1 cellular context compared by ENCODE assay signal in the genomic region with DNA sequence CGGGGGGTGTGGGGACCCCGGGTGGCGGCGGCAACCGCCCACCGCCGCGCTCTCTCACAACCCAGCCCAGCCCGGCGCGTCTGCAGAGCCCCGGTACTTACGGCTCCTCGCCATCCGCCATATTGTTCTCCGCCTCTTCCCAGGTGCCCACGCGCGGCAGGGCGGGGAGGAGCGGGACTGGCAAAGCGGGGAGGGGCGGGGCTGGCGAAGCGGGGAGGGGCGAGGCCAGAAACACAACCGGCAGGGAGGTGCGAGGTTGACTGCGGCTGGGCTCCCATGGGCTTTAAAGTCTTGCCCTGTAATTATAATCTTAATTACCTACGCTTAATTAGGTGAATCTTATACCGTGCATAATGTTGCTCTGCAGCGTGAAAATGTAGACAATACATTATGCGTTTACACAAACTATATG.
TF ChIP-seq lines count a peak whose summit lies in the region.

A gene (minus strand): TSS at position 133 of the 412 bp plus-strand sequence. CDS start 12 bp downstream, at position 121.

TF ChIP-seq in K562, 482 proteins besides CTCF, POLR2A, EP300 and RAD21 (continued from another document):
- TF ChIP-seq, protein P1, sequence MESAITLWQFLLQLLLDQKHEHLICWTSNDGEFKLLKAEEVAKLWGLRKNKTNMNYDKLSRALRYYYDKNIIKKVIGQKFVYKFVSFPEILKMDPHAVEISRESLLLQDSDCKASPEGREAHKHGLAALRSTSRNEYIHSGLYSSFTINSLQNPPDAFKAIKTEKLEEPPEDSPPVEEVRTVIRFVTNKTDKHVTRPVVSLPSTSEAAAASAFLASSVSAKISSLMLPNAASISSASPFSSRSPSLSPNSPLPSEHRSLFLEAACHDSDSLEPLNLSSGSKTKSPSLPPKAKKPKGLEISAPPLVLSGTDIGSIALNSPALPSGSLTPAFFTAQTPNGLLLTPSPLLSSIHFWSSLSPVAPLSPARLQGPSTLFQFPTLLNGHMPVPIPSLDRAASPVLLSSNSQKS (CRISPR knock-in tag; IDR thresholded peaks at IDR 0.05) = no peak
- TF ChIP-seq ZNF143 (CRISPR knock-in tag; IDR thresholded peaks at IDR 0.05) (peak; percentile 56), ZNF175 (CRISPR knock-in tag; IDR thresholded peaks at IDR 0.05; ENCODE audit: low read depth) (no peak), MBD2 (IDR thresholded peaks at IDR 0.05; ENCODE audit: borderline replicate concordance, low read depth) (0 out of 2 replicates have a peak, but pooled peaks have one; percentile 23), ZNF24 (IDR thresholded peaks at IDR 0.05) (no peak), MAFF (IDR thresholded peaks at IDR 0.05; ENCODE audit: low read length) (no peak), SUPT5H (IDR thresholded peaks at IDR 0.05) (peak; percentile 41), ZNF354B (CRISPR knock-in tag; IDR thresholded peaks at IDR 0.05) (no peak), TBL1XR1 (IDR thresholded peaks at IDR 0.05; ENCODE audit: low read length in 2 of 2) (no peak), POLR2G (IDR thresholded peaks at IDR 0.05; ENCODE audit: low read depth, low read length) (peak; percentile 77), PURB (CRISPR knock-in tag; IDR thresholded peaks at IDR 0.05; ENCODE audit: low read depth) (no peak), PTTG1 (tag; IDR thresholded peaks at IDR 0.05; ENCODE audit: low read depth) (no peak), HDAC3 (IDR thresholded peaks at IDR 0.05; ENCODE audit: borderline replicate concordance, partially characterized antibody) (no peak), NFE2L1 (tag; IDR thresholded peaks at IDR 0.05; ENCODE audit: borderline replicate concordance, low read depth) (no peak), ATF1 (CRISPR knock-in tag; IDR thresholded peaks at IDR 0.05) (no peak), ATF1 (tag; IDR thresholded peaks at IDR 0.05) (no peak), POLR2AphosphoS5 (IDR thresholded peaks at IDR 0.05; ENCODE audit: control insufficient read depth, insufficient read depth, low read depth, low read length) (peak; percentile 67; the same call in 1 of the 2 replicates), ZNF347 (CRISPR knock-in tag; IDR thresholded peaks at IDR 0.05; ENCODE audit: low read depth) (no peak)
- TF ChIP-seq, protein P2, sequence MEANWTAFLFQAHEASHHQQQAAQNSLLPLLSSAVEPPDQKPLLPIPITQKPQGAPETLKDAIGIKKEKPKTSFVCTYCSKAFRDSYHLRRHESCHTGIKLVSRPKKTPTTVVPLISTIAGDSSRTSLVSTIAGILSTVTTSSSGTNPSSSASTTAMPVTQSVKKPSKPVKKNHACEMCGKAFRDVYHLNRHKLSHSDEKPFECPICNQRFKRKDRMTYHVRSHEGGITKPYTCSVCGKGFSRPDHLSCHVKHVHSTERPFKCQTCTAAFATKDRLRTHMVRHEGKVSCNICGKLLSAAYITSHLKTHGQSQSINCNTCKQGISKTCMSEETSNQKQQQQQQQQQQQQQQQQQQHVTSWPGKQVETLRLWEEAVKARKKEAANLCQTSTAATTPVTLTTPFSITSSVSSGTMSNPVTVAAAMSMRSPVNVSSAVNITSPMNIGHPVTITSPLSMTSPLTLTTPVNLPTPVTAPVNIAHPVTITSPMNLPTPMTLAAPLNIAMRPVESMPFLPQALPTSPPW (CRISPR knock-in tag; IDR thresholded peaks at IDR 0.05) = peak; percentile 80
- TF ChIP-seq, protein P3, sequence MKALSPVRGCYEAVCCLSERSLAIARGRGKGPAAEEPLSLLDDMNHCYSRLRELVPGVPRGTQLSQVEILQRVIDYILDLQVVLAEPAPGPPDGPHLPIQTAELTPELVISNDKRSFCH (CRISPR knock-in tag; IDR thresholded peaks at IDR 0.05) = no peak
- TF ChIP-seq, protein P3 (tag; IDR thresholded peaks at IDR 0.05) = no peak
- TF ChIP-seq, protein P4, sequence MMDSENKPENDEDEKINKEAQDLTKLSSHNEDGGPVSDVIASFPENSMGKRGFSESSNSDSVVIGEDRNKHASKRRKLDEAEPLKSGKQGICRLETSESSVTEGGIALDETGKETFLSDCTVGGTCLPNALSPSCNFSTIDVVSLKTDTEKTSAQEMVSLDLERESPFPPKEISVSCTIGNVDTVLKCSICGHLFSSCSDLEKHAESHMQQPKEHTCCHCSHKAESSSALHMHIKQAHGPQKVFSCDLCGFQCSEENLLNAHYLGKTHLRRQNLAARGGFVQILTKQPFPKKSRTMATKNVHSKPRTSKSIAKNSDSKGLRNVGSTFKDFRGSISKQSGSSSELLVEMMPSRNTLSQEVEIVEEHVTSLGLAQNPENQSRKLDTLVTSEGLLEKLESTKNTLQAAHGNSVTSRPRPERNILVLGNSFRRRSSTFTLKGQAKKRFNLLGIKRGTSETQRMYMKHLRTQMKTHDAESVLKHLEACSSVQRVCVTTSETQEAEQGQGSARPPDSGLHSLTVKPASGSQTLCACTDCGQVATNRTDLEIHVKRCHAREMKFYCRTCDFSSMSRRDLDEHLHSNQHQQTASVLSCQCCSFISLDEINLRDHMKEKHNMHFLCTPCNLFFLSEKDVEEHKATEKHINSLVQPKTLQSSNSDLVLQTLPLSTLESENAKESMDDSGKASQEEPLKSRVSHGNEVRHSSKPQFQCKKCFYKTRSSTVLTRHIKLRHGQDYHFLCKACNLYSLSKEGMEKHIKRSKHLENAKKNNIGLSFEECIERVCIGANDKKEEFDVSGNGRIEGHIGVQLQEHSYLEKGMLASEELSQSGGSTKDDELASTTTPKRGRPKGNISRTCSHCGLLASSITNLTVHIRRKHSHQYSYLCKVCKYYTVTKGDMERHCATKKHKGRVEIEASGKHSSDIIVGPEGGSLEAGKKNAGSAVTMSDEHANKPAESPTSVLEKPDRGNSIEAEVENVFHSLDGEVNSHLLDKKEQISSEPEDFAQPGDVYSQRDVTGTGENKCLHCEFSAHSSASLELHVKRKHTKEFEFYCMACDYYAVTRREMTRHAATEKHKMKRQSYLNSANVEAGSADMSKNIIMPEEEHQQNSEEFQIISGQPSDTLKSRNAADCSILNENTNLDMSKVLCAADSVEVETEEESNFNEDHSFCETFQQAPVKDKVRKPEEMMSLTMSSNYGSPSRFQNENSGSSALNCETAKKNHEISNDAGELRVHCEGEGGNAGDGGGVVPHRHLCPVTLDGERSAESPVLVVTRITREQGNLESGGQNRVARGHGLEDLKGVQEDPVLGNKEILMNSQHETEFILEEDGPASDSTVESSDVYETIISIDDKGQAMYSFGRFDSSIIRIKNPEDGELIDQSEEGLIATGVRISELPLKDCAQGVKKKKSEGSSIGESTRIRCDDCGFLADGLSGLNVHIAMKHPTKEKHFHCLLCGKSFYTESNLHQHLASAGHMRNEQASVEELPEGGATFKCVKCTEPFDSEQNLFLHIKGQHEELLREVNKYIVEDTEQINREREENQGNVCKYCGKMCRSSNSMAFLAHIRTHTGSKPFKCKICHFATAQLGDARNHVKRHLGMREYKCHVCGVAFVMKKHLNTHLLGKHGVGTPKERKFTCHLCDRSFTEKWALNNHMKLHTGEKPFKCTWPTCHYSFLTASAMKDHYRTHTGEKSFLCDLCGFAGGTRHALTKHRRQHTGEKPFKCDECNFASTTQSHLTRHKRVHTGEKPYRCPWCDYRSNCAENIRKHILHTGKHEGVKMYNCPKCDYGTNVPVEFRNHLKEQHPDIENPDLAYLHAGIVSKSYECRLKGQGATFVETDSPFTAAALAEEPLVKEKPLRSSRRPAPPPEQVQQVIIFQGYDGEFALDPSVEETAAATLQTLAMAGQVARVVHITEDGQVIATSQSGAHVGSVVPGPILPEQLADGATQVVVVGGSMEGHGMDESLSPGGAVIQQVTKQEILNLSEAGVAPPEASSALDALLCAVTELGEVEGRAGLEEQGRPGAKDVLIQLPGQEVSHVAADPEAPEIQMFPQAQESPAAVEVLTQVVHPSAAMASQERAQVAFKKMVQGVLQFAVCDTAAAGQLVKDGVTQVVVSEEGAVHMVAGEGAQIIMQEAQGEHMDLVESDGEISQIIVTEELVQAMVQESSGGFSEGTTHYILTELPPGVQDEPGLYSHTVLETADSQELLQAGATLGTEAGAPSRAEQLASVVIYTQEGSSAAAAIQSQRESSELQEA (IDR thresholded peaks at IDR 0.05; ENCODE audit: low read depth) = no peak
TF ChIP-seq in K562: peak in this region for 17.
